ENCODE assay signal across 8 cellular contexts in the genomic region with DNA sequence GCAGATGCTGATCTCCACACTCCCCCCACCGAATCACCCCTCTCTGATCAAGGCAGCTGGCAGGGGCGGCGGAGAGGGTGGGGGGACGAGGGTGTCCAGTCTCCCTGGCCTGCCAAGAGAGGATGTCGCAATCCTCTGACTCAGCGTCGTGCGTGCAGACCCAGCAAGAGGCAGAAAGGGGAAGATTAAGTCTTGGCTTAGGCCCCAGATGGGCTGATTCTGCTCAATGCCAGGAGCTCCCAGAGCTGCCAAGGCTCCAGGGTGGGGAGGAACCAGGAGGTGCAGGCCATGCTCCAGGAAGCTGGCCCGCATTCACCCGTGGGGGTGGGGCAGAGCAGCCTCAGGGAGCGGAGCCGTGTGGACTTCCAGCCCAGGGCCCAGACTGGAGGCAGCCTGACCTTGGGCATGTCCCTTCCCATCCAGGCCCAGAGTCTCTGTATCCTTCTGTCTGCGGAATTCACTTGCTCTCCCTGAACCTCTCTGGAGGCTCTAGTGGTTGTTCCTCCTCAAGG. TPM values are rescaled to one million over a fixed set of nuclear protein-coding genes. Genes with fewer than 3 reads are reported as not detected.
A peak's percentile ranks its signal among the peaks of the same experiment; 100 is the strongest.
DNase-seq lines count a peak whose midpoint lies in the region; ATAC-seq, FAIRE-seq and TF ChIP-seq lines count a peak whose summit lies in the region.

No MANE protein-coding gene starts in this region.

- CTCF ChIA-PET in HCT116 (lab: Charles Lee) = interaction anchor here (0.6 to 3.5 kb wide), 5 partner anchors 18 to 159 kb away, joined by 3 to 25 read pairs (median 3); no protein-coding TSS in a partner anchor

- peak; percentile 33 for TF ChIP-seq POLR2A in HCT116 (IDR thresholded peaks at IDR 0.05; ENCODE audit: borderline replicate concordance, extremely low read depth, insufficient read depth, insufficient read length)

- DNase-seq in AG20443 (ENCODE audit: low spot score) = peak; percentile 96
- peak; percentile 98 for DNase-seq in HCT116 (ENCODE audit: low read depth, low spot score)
- DNase-seq in RCC 7860 (ENCODE audit: low spot score) = peak; percentile 97
- peak; percentile 99 for DNase-seq in coronary artery (ENCODE audit: low spot score)

- no peaks in the 10 kb centered on the region for H3K79me2 ChIP-seq in HCT116 (ENCODE audit: insufficient read depth, low read length)

- H3K4me3 ChIP-seq in HCT116 (replicated peaks in 1 of 2; ENCODE audit: low read depth in 1 of 2, low read length in 2 of 2) = peak overlapping the region; percentile 13 to 44
- peak overlapping the region; percentile 24 for H3K4me3 ChIP-seq in coronary artery
- H3K4me3 ChIP-seq in liver (ENCODE audit: low read depth in 1 of 3, low read length in 3 of 3) = no peak overlapping the region
- H3K4me3 ChIP-seq in stomach smooth muscle (ENCODE audit: low read length in 2 of 2) = peak overlapping the region in 1 of 2 donors; percentile 29

- peak overlapping the region; percentile 77 for H3K9ac ChIP-seq in HCT116 (ENCODE audit: low read length)
- H3K9ac ChIP-seq in liver (ENCODE audit: low read depth in 1 of 2, low read length in 2 of 2) = peak overlapping the region in 1 of 2 donors; percentile 59
- H3K9ac ChIP-seq in stomach smooth muscle (ENCODE audit: low read length in 2 of 2) = peak overlapping the region; percentile 21 to 60

- peak overlapping the region; percentile 76 for H3K4me2 ChIP-seq in HCT116 (ENCODE audit: low read length)

- no peaks in the 10 kb centered on the region for H3K9me2 ChIP-seq in HCT116 (ENCODE audit: insufficient read depth)

- peak; percentile 91 for FAIRE-seq in RCC 7860 (lab: Jason Lieb, UNC)

- no peaks in the 10 kb centered on the region for H3K27me3 ChIP-seq in HCT116 (ENCODE audit: insufficient read depth, low read length)
- no peaks in the 10 kb centered on the region for H3K27me3 ChIP-seq in liver (ENCODE audit: control insufficient read depth in 4 of 4, insufficient read depth in 4 of 4, low read length in 3 of 4)
- H3K27me3 ChIP-seq in stomach smooth muscle (ENCODE audit: control insufficient read depth in 1 of 2, insufficient read depth in 2 of 2, low read length in 2 of 2) = no peaks in the 10 kb centered on the region

- RAD21 ChIA-PET in HCT116 (lab: Charles Lee; ENCODE audit: low non-redundant PET in 1 of 2, low total read pairs in 2 of 2, uncharacterized antibody in 2 of 2, unreplicated experiment in 2 of 2) = interaction anchor here (0.6 to 1.5 kb wide), 7 partner anchors 11 to 124 kb away, joined by 3 to 10 read pairs (median 4); no protein-coding TSS in a partner anchor

- TF ChIP-seq RAD21 in HCT116 (IDR thresholded peaks at IDR 0.05; ENCODE audit: low read depth) = no peak; the same call in 1 of the 2 replicates
- TF ChIP-seq RAD21 in liver (IDR thresholded peaks at IDR 0.05) = peak; percentile 36 to 72

- H3K9me3 ChIP-seq in HCT116 (ENCODE audit: control insufficient read depth in 1 of 2, insufficient read depth in 1 of 2, low read depth in 1 of 2, low read length in 2 of 2) (no peaks in the 10 kb centered on the region), liver (ENCODE audit: control insufficient read depth in 4 of 4, low read length in 3 of 4) (no peaks in the 10 kb centered on the region), stomach smooth muscle (ENCODE audit: control insufficient read depth in 2 of 2, low read length in 2 of 2) (no peaks in the 10 kb centered on the region)

- no TSS peak for BruUV-seq in HCT116 (replicated peaks; lab: Mats Ljungman, UMichigan)

- TF ChIP-seq CTCF in HCT116 (IDR thresholded peaks at IDR 0.05 in 2 of 3, conservative IDR thresholded peaks at IDR 0.05 in 1 of 3; ENCODE audit: borderline replicate concordance in 1 of 3, insufficient read depth in 1 of 3, low read depth in 2 of 3, low read length in 2 of 3) = no peak
- no peak for TF ChIP-seq CTCF in coronary artery (IDR thresholded peaks at IDR 0.05)
- no peak for TF ChIP-seq CTCF in liver (IDR thresholded peaks at IDR 0.05; ENCODE audit: low read depth, low read length, missing input control)

- POLR2A ChIA-PET in HCT116 (lab: Charles Lee) = interaction anchor here (0.7 to 5.8 kb wide), 7 partner anchors 9 to 53 kb away, joined by 3 to 36 read pairs (median 5); no protein-coding TSS in a partner anchor

- intact Hi-C loops in HCT116 (cut with micrococcal nuclease) = loop anchor here (5.0 kb wide), 1 partner anchor 35 kb away; a partner anchor contains a TSS

- 5% methylated on average over 13 of the region's 13 CpGs for WGBS in liver

- no peak overlapping the region for H2AFZ ChIP-seq in HCT116 (ENCODE audit: low read depth, low read length, poor library complexity, severe bottlenecking)

- H3K4me1 ChIP-seq in HCT116 (ENCODE audit: control insufficient read depth in 1 of 2, insufficient read depth in 2 of 2, low read length in 2 of 2) (peaks cover 88 to 96% of the 10 kb centered on the region in 2 experiments), liver (ENCODE audit: control insufficient read depth in 4 of 4, insufficient read depth in 4 of 4, low read length in 3 of 4) (peaks cover 26 to 81% (median 61%) of the 10 kb centered on the region in 4 donors), stomach smooth muscle (ENCODE audit: control insufficient read depth, insufficient read depth, low read length) (peaks cover 34% of the 10 kb centered on the region)

- peak; percentile 83 for ATAC-seq in HCT116
- no peak for ATAC-seq in HG03571 (IDR thresholded peaks at IDR 0.05; ENCODE audit: unreplicated experiment)
- ATAC-seq in HG02798 (IDR thresholded peaks at IDR 0.05; ENCODE audit: poor library complexity, unreplicated experiment) = no peak

- H3K27ac ChIP-seq in HCT116 (ENCODE audit: low read depth, low read length) (peak overlapping the region; percentile 95), coronary artery (peak overlapping the region; percentile 81 to 93), liver (ENCODE audit: low read depth in 1 of 2, low read length in 2 of 2) (peak overlapping the region; percentile 79 to 86), stomach smooth muscle (ENCODE audit: low read length) (peak overlapping the region; percentile 74)

- no peaks in the 10 kb centered on the region for H3K36me3 ChIP-seq in HCT116 (ENCODE audit: control insufficient read depth in 1 of 2, insufficient read depth in 2 of 2, low read length in 2 of 2)
- H3K36me3 ChIP-seq in liver (ENCODE audit: control insufficient read depth in 4 of 4, insufficient read depth in 3 of 4, low read depth in 1 of 4, low read length in 3 of 4) = no peaks in the 10 kb centered on the region
- no peaks in the 10 kb centered on the region for H3K36me3 ChIP-seq in stomach smooth muscle (ENCODE audit: control insufficient read depth in 2 of 2, insufficient read depth in 2 of 2, low read length in 2 of 2)

- H4K20me1 ChIP-seq in HCT116 (ENCODE audit: insufficient read depth) = no peaks in the 10 kb centered on the region

TF ChIP-seq in HCT116, 20 proteins besides CTCF, POLR2A, EP300 and RAD21 (continues in another document):
- TF ChIP-seq TCF7L2 (IDR thresholded peaks at IDR 0.05; ENCODE audit: borderline replicate concordance, extremely low read depth, insufficient read depth, insufficient read length) (peak; percentile 83), SRF (IDR thresholded peaks at IDR 0.05; ENCODE audit: low read depth) (no peak), EZH2 (IDR thresholded peaks at IDR 0.05) (no peak), ZFX (IDR thresholded peaks at IDR 0.05) (peak; percentile 25; the same call in 1 of the 2 replicates), CBX3 (IDR thresholded peaks at IDR 0.05; ENCODE audit: low read depth) (peak; percentile 89), YY1 (IDR thresholded peaks at IDR 0.05; ENCODE audit: extremely low read depth, insufficient replicate concordance, low read depth, low read length) (peak; percentile 65), CEBPB (IDR thresholded peaks at IDR 0.05; ENCODE audit: low read depth) (peak; percentile 100), ZNF274 (IDR thresholded peaks at IDR 0.05; ENCODE audit: low read depth, low read length) (no peak), EZH2phosphoT487 (IDR thresholded peaks at IDR 0.05; ENCODE audit: borderline replicate concordance) (no peak), POLR2AphosphoS5 (IDR thresholded peaks at IDR 0.05; ENCODE audit: low read depth, low read length) (peak; percentile 89)
- TF ChIP-seq, protein P1, sequence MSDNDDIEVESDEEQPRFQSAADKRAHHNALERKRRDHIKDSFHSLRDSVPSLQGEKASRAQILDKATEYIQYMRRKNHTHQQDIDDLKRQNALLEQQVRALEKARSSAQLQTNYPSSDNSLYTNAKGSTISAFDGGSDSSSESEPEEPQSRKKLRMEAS (IDR thresholded peaks at IDR 0.05) = peak; percentile 89

TF ChIP-seq in liver, 16 proteins besides CTCF, POLR2A, EP300 and RAD21 (continues in another document):
- TF ChIP-seq GABPA (IDR thresholded peaks at IDR 0.05 in 1 of 2, conservative IDR thresholded peaks at IDR 0.05 in 1 of 2) (peak in 1 of 2 donors; percentile 31), NR2F2 (IDR thresholded peaks at IDR 0.05) (peak; percentile 95), TAF1 (conservative IDR thresholded peaks at IDR 0.05) (peak; percentile 77), JUND (IDR thresholded peaks at IDR 0.05) (peak; percentile 93 to 95), FOXA2 (IDR thresholded peaks at IDR 0.05) (peak; percentile 21), HNF4A (conservative IDR thresholded peaks at IDR 0.05) (peak; percentile 84), HNF4G (IDR thresholded peaks at IDR 0.05) (peak; percentile 80)
- TF ChIP-seq, protein P2, sequence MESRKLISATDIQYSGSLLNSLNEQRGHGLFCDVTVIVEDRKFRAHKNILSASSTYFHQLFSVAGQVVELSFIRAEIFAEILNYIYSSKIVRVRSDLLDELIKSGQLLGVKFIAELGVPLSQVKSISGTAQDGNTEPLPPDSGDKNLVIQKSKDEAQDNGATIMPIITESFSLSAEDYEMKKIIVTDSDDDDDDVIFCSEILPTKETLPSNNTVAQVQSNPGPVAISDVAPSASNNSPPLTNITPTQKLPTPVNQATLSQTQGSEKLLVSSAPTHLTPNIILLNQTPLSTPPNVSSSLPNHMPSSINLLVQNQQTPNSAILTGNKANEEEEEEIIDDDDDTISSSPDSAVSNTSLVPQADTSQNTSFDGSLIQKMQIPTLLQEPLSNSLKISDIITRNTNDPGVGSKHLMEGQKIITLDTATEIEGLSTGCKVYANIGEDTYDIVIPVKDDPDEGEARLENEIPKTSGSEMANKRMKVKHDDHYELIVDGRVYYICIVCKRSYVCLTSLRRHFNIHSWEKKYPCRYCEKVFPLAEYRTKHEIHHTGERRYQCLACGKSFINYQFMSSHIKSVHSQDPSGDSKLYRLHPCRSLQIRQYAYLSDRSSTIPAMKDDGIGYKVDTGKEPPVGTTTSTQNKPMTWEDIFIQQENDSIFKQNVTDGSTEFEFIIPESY (IDR thresholded peaks at IDR 0.05) = peak; percentile 62

RNA-seq across cellular contexts. Expression of a gene that starts 6.6 kb away (rescaled TPM):
- total RNA-seq in HCT116 (2021; ENCODE audit: unreplicated experiment) (37.9 TPM), liver (10 to 100 TPM in 1 of 2 donors, 1 to 10 TPM in 1; 4.5 to 29.1 TPM)
- 33.1 and 43.5 TPM in 2 replicates for polyA plus RNA-seq in HCT116 (2012)
- polyA plus RNA-seq in liver = 10 to 100 TPM; 10.3 to 63.6 TPM

RNA-seq across cellular contexts. Expression of a gene that starts 35.8 kb away (rescaled TPM):
- total RNA-seq in HCT116 (2021; ENCODE audit: unreplicated experiment) (54.3 TPM), liver (10 to 100 TPM in 1 of 2 donors, 1 to 10 TPM in 1; 2.1 to 14.0 TPM)
- 54.5 and 58.3 TPM in 2 replicates for polyA plus RNA-seq in HCT116 (2012)
- 1 to 10 TPM; 8.0 to 9.6 TPM for polyA plus RNA-seq in liver

RNA-seq across cellular contexts. Expression of a gene that starts 42.9 kb away (rescaled TPM):
- total RNA-seq in HCT116 (2021; ENCODE audit: unreplicated experiment) = not detected
- not detected in 2 replicates for polyA plus RNA-seq in HCT116 (2012)
- total RNA-seq in liver = under 1 TPM in 1 of 2 donors, not detected in 1; 0.09 TPM
- not detected for polyA plus RNA-seq in liver

Comparison
In these comparisons a context has a peak if more than half of its experiments do, and no peak if none do; other contexts are left out.
1. H3K4me3 ChIP-seq: peak in HCT116 (2 of 2) and coronary artery (single experiment); none in liver (0 of 3).
2. Peak in every context shown above with its lines, with median percentiles within 50 percentile points of each other: DNase-seq and H3K27ac ChIP-seq.